9 cellular contexts compared by ENCODE assay signal in the genomic region with DNA sequence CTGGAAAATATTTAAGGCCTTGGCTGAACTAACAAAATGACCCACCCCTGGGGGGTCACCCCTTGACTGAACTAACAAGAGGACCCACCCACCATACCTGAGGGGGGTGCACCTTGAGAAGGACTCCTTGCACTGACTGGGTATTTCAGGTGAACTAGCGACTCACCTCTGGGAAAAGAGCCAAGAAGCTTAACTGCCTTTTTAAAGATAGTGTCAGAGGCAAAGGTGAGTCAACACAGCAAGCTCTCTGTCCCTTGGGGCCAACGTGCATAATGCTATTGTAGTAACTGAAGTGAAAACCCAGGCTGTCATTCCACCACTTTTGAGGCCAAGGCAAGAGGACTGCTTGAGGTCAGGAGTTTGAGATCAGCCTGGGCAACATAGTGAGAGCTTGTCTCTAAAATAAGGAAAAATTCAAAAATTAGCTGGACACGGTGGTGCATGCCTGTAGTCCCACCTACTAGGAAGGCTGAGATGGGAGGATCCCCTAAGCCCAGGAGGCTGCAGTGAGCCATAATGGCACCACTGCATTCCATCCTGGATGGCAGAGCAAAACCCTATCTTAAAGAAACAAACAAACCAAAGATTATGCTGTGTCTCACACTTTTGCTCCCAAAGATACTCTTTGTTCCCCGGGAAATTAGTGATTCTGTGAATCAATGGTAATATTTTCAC. TPM values are rescaled to one million over a fixed set of nuclear protein-coding genes. Genes with fewer than 3 reads are reported as not detected.
DNase-seq lines count a peak whose midpoint lies in the region; ATAC-seq and TF ChIP-seq lines count a peak whose summit lies in the region.
"Had no signal": no experiment of that assay in that cellular context is flagged by ENCODE, and none has a peak within 500 bp of the region (broad histone marks: within the 10 kb centered on the region; RNA-seq: fewer than 3 reads in every experiment).

No MANE protein-coding gene starts in this region.

- ATAC-seq in HG02884 (IDR thresholded peaks at IDR 0.05; ENCODE audit: unreplicated experiment): peak; percentile 60
- ATAC-seq in RWPE2 (ENCODE audit: low read depth): peak; percentile 84
- ATAC-seq in HG03097 (IDR thresholded peaks at IDR 0.05; ENCODE audit: low FRiP score, unreplicated experiment): no peak

- H3K36me3 ChIP-seq in RWPE2 (ENCODE audit: low read depth): no peaks in the 10 kb centered on the region
- no peaks in the 10 kb centered on the region for H3K36me3 ChIP-seq in testis (ENCODE audit: low read depth, missing control alignments)

- peak overlapping the region; percentile 85 for H3K27ac ChIP-seq in RWPE2 (ENCODE audit: poor library complexity, severe bottlenecking)
- no peak overlapping the region for H3K27ac ChIP-seq in testis
- H3K27ac ChIP-seq: SK-N-MC had no signal

- no peak for TF ChIP-seq CTCF in RWPE2 (IDR thresholded peaks at IDR 0.05; ENCODE audit: poor library complexity, severe bottlenecking)
- TF ChIP-seq CTCF in testis (IDR thresholded peaks at IDR 0.05): no peak

- intact Hi-C loops in testis (cut with DNase I; ENCODE audit: low total_unique reads): no loop called here

- no peak overlapping the region for H3K4me3 ChIP-seq in RWPE2 (ENCODE audit: severe bottlenecking)
- no peak overlapping the region for H3K4me3 ChIP-seq in testis
- H3K4me3 ChIP-seq: SK-N-MC had no signal

- WGBS in testis, 2 donors: 76 to 78% methylated on average over 4 of the region's 4 CpGs

- H3K27me3 ChIP-seq in RWPE2 (ENCODE audit: insufficient read depth, poor library complexity, severe bottlenecking) (no peaks in the 10 kb centered on the region), testis (no peaks in the 10 kb centered on the region)

- H3K4me1 ChIP-seq in RWPE2 (ENCODE audit: insufficient read depth, poor library complexity, severe bottlenecking) (peaks cover 16% of the 10 kb centered on the region), testis (no peaks in the 10 kb centered on the region)

- H3K9me3 ChIP-seq in RWPE2 (ENCODE audit: severe bottlenecking) (no peaks in the 10 kb centered on the region), testis (no peaks in the 10 kb centered on the region)

- peak; percentile 7 for DNase-seq in COR-L47 (lab: John Stamatoyannopoulos, UW)
- DNase-seq in RWPE2 (ENCODE audit: low spot score): peak; percentile 79
- DNase-seq in kidney tubule cell (ENCODE audit: low spot score): peak; percentile 95
- DNase-seq in testis: no peak
- DNase-seq in T-helper 2 cell: no peak
- DNase-seq in middle frontal gyrus (ENCODE audit: extremely low spot score, low spot score): no peak

- no peak for TF ChIP-seq POLR2A in testis (IDR thresholded peaks at IDR 0.05)

RNA-seq across cellular contexts. Expression of a gene that starts 36.4 kb away (rescaled TPM):
- 10 to 100 TPM; 46.2 to 56.9 TPM for total RNA-seq in testis
- polyA plus RNA-seq in testis (ENCODE audit: insufficient read depth, low read depth, low replicate concordance): 51.6 TPM

Comparison
In these comparisons a context has a peak if more than half of its experiments do, and no peak if none do; other contexts are left out.
1. DNase-seq: peak in COR-L47 (single experiment), RWPE2 (single experiment) and kidney tubule cell (single experiment); none in testis (single experiment), T-helper 2 cell (0 of 5) and middle frontal gyrus (single experiment).